In the genomic region with DNA sequence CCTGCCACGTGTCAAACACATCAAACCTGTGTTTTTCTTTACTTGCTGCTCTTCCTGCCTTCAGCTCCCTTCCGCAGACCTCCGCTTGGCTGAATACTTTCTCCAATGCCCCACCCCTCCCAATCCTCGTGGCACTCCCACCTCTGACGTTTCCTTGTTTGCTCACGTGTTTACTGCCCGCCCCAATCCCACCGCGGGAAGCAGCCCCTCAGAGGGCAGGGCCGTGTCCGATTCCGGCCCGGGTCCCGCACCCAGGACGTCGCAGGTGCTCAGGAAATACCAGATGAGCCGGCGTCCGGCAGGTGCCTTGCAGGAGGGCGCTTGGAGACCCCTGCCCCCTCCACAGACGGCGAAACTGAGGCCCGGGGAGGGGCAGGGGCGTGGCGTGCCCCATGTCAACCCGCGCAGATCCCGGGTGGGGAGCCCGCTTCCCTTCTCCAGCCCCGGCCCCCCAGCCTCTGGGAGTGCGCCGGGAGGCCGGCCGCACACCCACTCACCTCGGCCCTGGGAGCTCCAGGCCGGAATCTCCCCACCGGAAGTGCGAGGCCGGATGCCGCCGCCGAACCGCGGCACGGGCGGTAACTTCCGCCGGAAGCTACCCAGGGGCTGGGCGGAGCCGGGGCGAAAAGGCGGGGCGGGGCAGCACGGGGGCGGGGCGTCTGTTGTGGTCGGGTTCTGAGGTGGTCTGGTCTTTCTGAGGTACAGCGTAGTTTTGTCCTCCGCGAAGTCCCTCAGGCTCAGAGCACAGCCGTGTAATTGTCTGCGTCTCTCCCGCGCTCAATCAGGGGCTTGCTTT, we compare ENCODE assay signal across 8 cellular contexts. TPM values are rescaled to one million over a fixed set of nuclear protein-coding genes. Genes with fewer than 3 reads are reported as not detected.
DNase-seq lines count a peak whose midpoint lies in the region.

No MANE protein-coding gene starts in this region.

- H3K27ac ChIP-seq in substantia nigra (ENCODE audit: low read depth, low read length, poor library complexity, severe bottlenecking): peak overlapping the region; percentile 93

- DNase-seq in Daoy (ENCODE audit: low read depth): peak; percentile 90
- peak; percentile 52 for DNase-seq in GOT3 (lab: John Stamatoyannopoulos, UW)
- peak; percentile 92 for DNase-seq in M059J (ENCODE audit: low read depth)
- peak; percentile 88 for DNase-seq in SK-N-DZ (ENCODE audit: low spot score)
- DNase-seq in activated naive CD4-positive, alpha-beta T cell treated with anti-CD3 and anti-CD28 coated beads, Interleukin-2, amount 50 U/mL, for 16 hours: peak; percentile 82
- DNase-seq in germinal center (ENCODE audit: low spot score): peak; percentile 91
- peak; percentile 58 for DNase-seq in non-pigmented ciliary epithelial cell (ENCODE audit: low read depth)
- peak; percentile 30 to 91 (median 82) for DNase-seq in substantia nigra (lab: John Stamatoyannopoulos, UW)

RNA-seq across cellular contexts. Expression of gene ELMO2, which starts 42.3 kb away (rescaled TPM):
- 13.4 and 24.5 TPM in 2 replicates for total RNA-seq in Daoy (2014; rRNA removed; shearing (Covaris generic))
- total RNA-seq in M059J (2014; rRNA removed; shearing (Covaris generic)): 46.4 and 54.9 TPM in 2 replicates
- 36.8 and 43.4 TPM in 2 replicates for polyA plus RNA-seq in SK-N-DZ (2014; cell fraction: cytosol; rRNA removed)
- polyA plus RNA-seq in SK-N-DZ (2014; cell fraction: nucleus; rRNA removed): 54.2 and 54.6 TPM in 2 replicates

RNA-seq across cellular contexts. Expression of gene CDH22, which starts 55.8 kb away (rescaled TPM):
- total RNA-seq in Daoy (2014; rRNA removed; shearing (Covaris generic)): under 0.01 TPM in 1 of 2 replicates, not detected in the other
- total RNA-seq in M059J (2014; rRNA removed; shearing (Covaris generic)): not detected in 2 replicates
- polyA plus RNA-seq in SK-N-DZ (2014; cell fraction: cytosol; rRNA removed): 0.14 TPM in 1 of 2 replicates, not detected in the other
- not detected in 2 replicates for polyA plus RNA-seq in SK-N-DZ (2014; cell fraction: nucleus; rRNA removed)

Comparison
In these comparisons a context has a peak if more than half of its experiments do, and no peak if none do; other contexts are left out.
1. Peak in every context shown above with its lines: DNase-seq and H3K27ac ChIP-seq.